Comparison of ENCODE assay signal across 22 cellular contexts in the genomic region with DNA sequence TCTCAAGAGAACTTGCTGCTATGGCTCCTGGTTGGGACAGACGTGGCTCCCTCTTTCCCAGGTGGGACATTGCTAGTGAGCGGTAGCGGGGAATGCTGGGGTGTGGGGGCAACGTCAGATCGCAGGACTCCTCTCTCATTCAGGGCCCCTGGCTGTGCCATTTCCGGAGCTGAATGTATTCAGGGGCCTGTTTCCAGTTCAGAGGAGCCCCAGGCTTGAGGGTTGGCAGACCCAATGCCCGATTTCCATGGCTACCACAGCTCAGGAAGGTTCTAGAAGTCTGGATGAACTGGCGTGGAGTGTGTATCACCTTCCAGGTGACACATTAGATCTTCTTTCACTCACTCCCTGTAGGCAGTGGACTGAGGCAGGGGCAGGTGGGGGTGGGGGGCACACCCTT. TPM values are rescaled to one million over a fixed set of nuclear protein-coding genes. Genes with fewer than 3 reads are reported as not detected.
A peak's percentile ranks its signal among the peaks of the same experiment; 100 is the strongest.
DNase-seq lines count a peak whose midpoint lies in the region; ATAC-seq, FAIRE-seq and TF ChIP-seq lines count a peak whose summit lies in the region.
"Had no signal": no experiment of that assay in that cellular context is flagged by ENCODE, and none has a peak within 500 bp of the region (broad histone marks: within the 10 kb centered on the region; RNA-seq: fewer than 3 reads in every experiment).

No MANE protein-coding gene starts in this region.

- no peak overlapping the region for H2BK15ac ChIP-seq in neuronal stem cell (ENCODE audit: low read length)

- H3K27me3 ChIP-seq in BLaER1 (no peaks in the 10 kb centered on the region), Karpas-422 (ENCODE audit: low read length) (no peaks in the 10 kb centered on the region), neuronal stem cell (ENCODE audit: control insufficient read depth in 3 of 3, insufficient read depth in 3 of 3, low read depth in 1 of 3, low read length in 3 of 3) (peaks cover 0 to 18% (median 0%) of the 10 kb centered on the region in 3 experiments), WERI-Rb-1 (ENCODE audit: insufficient read depth, low read depth, severe bottlenecking) (no peaks in the 10 kb centered on the region)

- no peaks in the 10 kb centered on the region for H3K36me3 Mint-ChIP-seq in stimulated activated effector memory CD8-positive, alpha-beta T cell treated with anti-CD3 and anti-CD28 coated beads, Interleukin-12 subunit alpha, Interleukin-12 subunit beta, amount 100 ng/mL, for 72 hours
- H3K36me3 Mint-ChIP-seq: CD8-positive, alpha-beta T cell had no signal

- H3K9me3 Mint-ChIP-seq in stimulated activated effector memory CD8-positive, alpha-beta T cell treated with anti-CD3 and anti-CD28 coated beads, Interleukin-12 subunit alpha, Interleukin-12 subunit beta, amount 100 ng/mL, for 72 hours, result no peaks in the 10 kb centered on the region
- H3K9me3 Mint-ChIP-seq: CD8-positive, alpha-beta T cell had no signal

- no peaks in the 10 kb centered on the region for H3K9me3 ChIP-seq in BLaER1
- H3K9me3 ChIP-seq in Karpas-422 (ENCODE audit: low read length), result no peaks in the 10 kb centered on the region
- H3K9me3 ChIP-seq in kidney (ENCODE audit: control insufficient read depth in 1 of 2, low read length in 2 of 2), result peaks cover 0 to 3% of the 10 kb centered on the region in 2 donors
- H3K9me3 ChIP-seq in neuronal stem cell (replicated peaks in 1 of 2; ENCODE audit: control insufficient read depth in 2 of 2, insufficient read depth in 1 of 2, low read depth in 1 of 2, low read length in 2 of 2), result peaks cover 0 to 5% of the 10 kb centered on the region in 2 donors
- no peaks in the 10 kb centered on the region for H3K9me3 ChIP-seq in WERI-Rb-1 (ENCODE audit: severe bottlenecking)
- H3K9me3 ChIP-seq: A549, Caco-2 had no signal

- H2BK5ac ChIP-seq in neuronal stem cell (ENCODE audit: low read length), result peak overlapping the region; percentile 48

- H2AFZ ChIP-seq in Karpas-422 (ENCODE audit: low read length) (no peak overlapping the region), neuronal stem cell (ENCODE audit: low read length) (no peak overlapping the region)

- no peak overlapping the region for H2BK120ac ChIP-seq in neuronal stem cell (ENCODE audit: low read depth, low read length)

- no peak for ATAC-seq in stimulated activated effector memory CD8-positive, alpha-beta T cell treated with anti-CD3 and anti-CD28 coated beads, Interleukin-12 subunit alpha, Interleukin-12 subunit beta, amount 100 ng/mL, for 72 hours
- ATAC-seq: A549; CD8-positive, alpha-beta T cell had no signal

- H3K9ac ChIP-seq in BLaER1, result no peak overlapping the region
- H3K9ac ChIP-seq in Karpas-422 (ENCODE audit: low read length), result peak overlapping the region; percentile 59
- no peak overlapping the region for H3K9ac ChIP-seq in kidney (ENCODE audit: low read length in 2 of 2)
- peak overlapping the region; percentile 2 for H3K9ac ChIP-seq in neuronal stem cell (ENCODE audit: low read depth, low read length, poor library complexity)

- no peak overlapping the region for H3K4me3 ChIP-seq in BLaER1
- peak overlapping the region; percentile 56; the same call in 1 of the 2 replicates for H3K4me3 ChIP-seq in Karpas-422 (ENCODE audit: low read length)
- H3K4me3 ChIP-seq in kidney (ENCODE audit: low read length in 2 of 2), result no peak overlapping the region
- no peak overlapping the region for H3K4me3 ChIP-seq in neuronal stem cell (ENCODE audit: low read length in 2 of 2)
- no peak overlapping the region for H3K4me3 ChIP-seq in WERI-Rb-1 (ENCODE audit: low read depth, low read length)
- H3K4me3 ChIP-seq: A549 had no signal

- peak; percentile 66 for DNase-seq in Karpas-422
- peak; percentile 26 for DNase-seq in kidney
- no peak for DNase-seq in neuronal stem cell (ENCODE audit: low spot score)
- no peak for DNase-seq in WERI-Rb-1
- DNase-seq in central memory CD4-positive, alpha-beta T cell, result no peak
- no peak for DNase-seq in stimulated activated effector memory CD8-positive, alpha-beta T cell treated with anti-CD3 and anti-CD28 coated beads, Interleukin-12 subunit alpha, Interleukin-12 subunit beta, amount 100 ng/mL, for 72 hours (ENCODE audit: low spot score in 2 of 2)
- DNase-seq: AML-193; Caco-2; Calu3; CD4-positive, alpha-beta T cell; CD8-positive, alpha-beta T cell; DMS79 treated with DMSO at 0.1 percent for 48 hours; GF-D8 had no signal

- TF ChIP-seq CTCF in kidney (IDR thresholded peaks at IDR 0.05; ENCODE audit: borderline replicate concordance, extremely low read depth, insufficient read depth), result no peak
- no peak for TF ChIP-seq CTCF in WERI-Rb-1 (IDR thresholded peaks at IDR 0.05; ENCODE audit: low read depth, low read length)

- H3K4me3 Mint-ChIP-seq in stimulated activated effector memory CD8-positive, alpha-beta T cell treated with anti-CD3 and anti-CD28 coated beads, Interleukin-12 subunit alpha, Interleukin-12 subunit beta, amount 100 ng/mL, for 72 hours, result no peak overlapping the region
- H3K4me3 Mint-ChIP-seq: B cell; CD4-positive, alpha-beta T cell; CD8-positive, alpha-beta T cell had no signal

- H3K4ac ChIP-seq in neuronal stem cell (ENCODE audit: low read length), result no peak overlapping the region

- FAIRE-seq in kidney (lab: Jason Lieb, UNC), result no peak
- FAIRE-seq: A549, D721Med, G401.6, GM12891, GM19239 had no signal

- no peaks in the 10 kb centered on the region for H3K9me2 ChIP-seq in Karpas-422 (replicated peaks; ENCODE audit: insufficient read depth, low read length)

- H3K4me1 Mint-ChIP-seq in stimulated activated effector memory CD8-positive, alpha-beta T cell treated with anti-CD3 and anti-CD28 coated beads, Interleukin-12 subunit alpha, Interleukin-12 subunit beta, amount 100 ng/mL, for 72 hours, result peaks cover 7% of the 10 kb centered on the region

- no peak overlapping the region for H3K14ac ChIP-seq in neuronal stem cell (ENCODE audit: low read length)

- intact Hi-C loops in kidney (cut with DNase I), result no loop called here

- no peaks in the 10 kb centered on the region for H3K79me1 ChIP-seq in neuronal stem cell (ENCODE audit: low read depth, low read length)

- H3K27ac Mint-ChIP-seq in stimulated activated effector memory CD8-positive, alpha-beta T cell treated with anti-CD3 and anti-CD28 coated beads, Interleukin-12 subunit alpha, Interleukin-12 subunit beta, amount 100 ng/mL, for 72 hours, result no peak overlapping the region
- H3K27ac Mint-ChIP-seq: B cell; CD4-positive, alpha-beta T cell; CD8-positive, alpha-beta T cell had no signal

- H3K4me1 ChIP-seq in BLaER1 (peaks cover 64% of the 10 kb centered on the region), Karpas-422 (ENCODE audit: low read length) (peaks cover 72% of the 10 kb centered on the region), kidney (ENCODE audit: control insufficient read depth in 1 of 2, insufficient read depth in 1 of 2, low read depth in 1 of 2, low read length in 2 of 2) (no peaks in the 10 kb centered on the region), neuronal stem cell (ENCODE audit: control insufficient read depth in 2 of 2, insufficient read depth in 1 of 2, low read depth in 1 of 2, low read length in 2 of 2) (no peaks in the 10 kb centered on the region)
- H3K4me1 ChIP-seq: A549, Caco-2 had no signal

- H3K4me2 ChIP-seq in BLaER1, result peak overlapping the region; percentile 81
- H3K4me2 ChIP-seq in Karpas-422 (ENCODE audit: low read depth, low read length, poor library complexity, severe bottlenecking), result peak overlapping the region; percentile 79
- no peak overlapping the region for H3K4me2 ChIP-seq in neuronal stem cell (ENCODE audit: insufficient read depth, low read length, poor library complexity, severe bottlenecking)
- H3K4me2 ChIP-seq: A549 had no signal

- H3K23ac ChIP-seq in neuronal stem cell (ENCODE audit: low read depth, low read length, poor library complexity), result no peak overlapping the region

- H4K20me1 ChIP-seq in BLaER1, result peaks cover 12% of the 10 kb centered on the region; the same call in 1 of the 2 replicates
- no peaks in the 10 kb centered on the region for H4K20me1 ChIP-seq in Karpas-422 (ENCODE audit: insufficient read depth, low read depth, low read length)

- H3K36me3 ChIP-seq in BLaER1 (no peaks in the 10 kb centered on the region), Karpas-422 (ENCODE audit: insufficient read depth, low read length) (no peaks in the 10 kb centered on the region), kidney (ENCODE audit: control insufficient read depth in 1 of 2, insufficient read depth in 2 of 2, low read length in 2 of 2) (no peaks in the 10 kb centered on the region), neuronal stem cell (replicated peaks in 1 of 2; ENCODE audit: control insufficient read depth in 2 of 2, insufficient read depth in 2 of 2, low read length in 2 of 2) (no peaks in the 10 kb centered on the region), WERI-Rb-1 (no peaks in the 10 kb centered on the region)

- H4K91ac ChIP-seq in neuronal stem cell (ENCODE audit: low read depth, low read length, poor library complexity), result no peak overlapping the region

- H2BK12ac ChIP-seq in neuronal stem cell (ENCODE audit: low read length), result no peak overlapping the region

- H2AK5ac ChIP-seq in neuronal stem cell (ENCODE audit: low read depth, low read length), result no peak overlapping the region

- H3K79me2 ChIP-seq in Karpas-422 (ENCODE audit: low read length), result no peaks in the 10 kb centered on the region

- H3K27ac ChIP-seq in BLaER1 (no peak overlapping the region), Karpas-422 (ENCODE audit: low read length) (peak overlapping the region; percentile 92), kidney (ENCODE audit: low read depth in 2 of 2, low read length in 2 of 2) (no peak overlapping the region), neuronal stem cell (replicated peaks; ENCODE audit: low read length) (no peak overlapping the region), WERI-Rb-1 (no peak overlapping the region)
- H3K27ac ChIP-seq: 22Rv1, A549, C4-2B had no signal

- peak overlapping the region; percentile 6 for H4K8ac ChIP-seq in neuronal stem cell (ENCODE audit: low read depth, low read length)

- no CpG with 5 or more reads among the region's 8 CpGs for WGBS in neuronal stem cell (ENCODE audit: extremely low coverage in 2 of 2, insufficient read length in 2 of 2, insufficient replicate concordance in 1 of 2), 2 donors

- H3K18ac ChIP-seq in neuronal stem cell (ENCODE audit: low read length), result peak overlapping the region; percentile 54

RNA-seq across cellular contexts. Expression of a gene that starts 26.2 kb away (rescaled TPM):
- total RNA-seq in Karpas-422 (2014; rRNA removed; shearing (Covaris generic); ENCODE audit: low replicate concordance), result 0.40 and 0.48 TPM in 2 replicates
- total RNA-seq in kidney, result 0.66 TPM
- 0.26 TPM for polyA plus RNA-seq in kidney (ENCODE audit: insufficient read depth, low read depth, low replicate concordance)
- polyA plus RNA-seq in neuronal stem cell (2013, experiment 1 of 2), result 122 TPM
- 121 TPM for polyA plus RNA-seq in neuronal stem cell (2013, experiment 2 of 2)
- total RNA-seq: B cell; Caco-2; Calu3; CD4-positive, alpha-beta T cell; CD8-positive, alpha-beta T cell had no signal

Comparison
In these comparisons a context has a peak if more than half of its experiments do, and no peak if none do; other contexts are left out.
1. H3K9ac ChIP-seq: peak in Karpas-422 (single experiment) and neuronal stem cell (single experiment); none in BLaER1 (single experiment) and kidney (0 of 2).
2. DNase-seq: peak in Karpas-422 (single experiment) and kidney (single experiment); none in neuronal stem cell (single experiment), WERI-Rb-1 (single experiment), central memory CD4-positive, alpha-beta T cell (single experiment) and stimulated activated effector memory CD8-positive, alpha-beta T cell treated with anti-CD3 and anti-CD28 coated beads, Interleukin-12 subunit alpha, Interleukin-12 subunit beta, amount 100 ng/mL, for 72 hours (0 of 2).